Comparison of ENCODE assay signal across 20 cellular contexts in the genomic region with DNA sequence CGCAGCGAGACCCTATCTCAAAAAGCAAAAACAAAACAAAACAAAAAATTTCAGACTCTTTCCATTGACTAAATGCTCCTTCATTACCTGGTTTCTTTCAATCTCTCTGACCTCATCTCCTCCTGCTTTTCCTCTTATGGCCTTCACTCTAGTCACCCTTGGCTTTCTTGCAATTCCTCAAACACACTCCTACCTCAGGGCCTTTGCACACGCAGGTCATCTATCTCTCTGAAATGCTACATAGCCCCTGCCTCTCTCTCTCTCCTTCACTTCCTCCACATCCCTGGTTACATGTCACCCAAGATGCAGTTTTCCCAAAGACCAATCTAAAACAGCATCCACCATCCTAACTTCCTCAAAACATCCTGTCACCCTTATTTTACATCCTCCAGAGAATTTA.
DNase-seq lines count a peak whose midpoint lies in the region; ATAC-seq and TF ChIP-seq lines count a peak whose summit lies in the region.
"Had no signal": no experiment of that assay in that cellular context is flagged by ENCODE, and none has a peak within 500 bp of the region (broad histone marks: within the 10 kb centered on the region; RNA-seq: fewer than 3 reads in every experiment).

No MANE protein-coding gene starts in this region.

- H3K27ac Mint-ChIP-seq in CD4-positive, alpha-beta memory T cell, result peak overlapping the region; percentile 3 to 80 (median 48)
- peak overlapping the region; percentile 89 for H3K27ac Mint-ChIP-seq in T-helper 17 cell
- H3K27ac Mint-ChIP-seq in natural killer cell treated with Interleukin-12 subunit alpha and Interleukin-12 subunit beta and Interleukin-15 and Interleukin-18, amount 100 ng/mL, for 72 hours, result peak overlapping the region; percentile 17 to 77

- no peak for TF ChIP-seq CTCF in tibial nerve (IDR thresholded peaks at IDR 0.05)

- TF ChIP-seq POLR2A in tibial nerve (IDR thresholded peaks at IDR 0.05), result no peak

- H3K27me3 Mint-ChIP-seq in CD4-positive, alpha-beta memory T cell, result no peaks in the 10 kb centered on the region
- no peaks in the 10 kb centered on the region for H3K27me3 Mint-ChIP-seq in T-helper 17 cell
- H3K27me3 Mint-ChIP-seq in natural killer cell treated with Interleukin-12 subunit alpha and Interleukin-12 subunit beta and Interleukin-15 and Interleukin-18, amount 100 ng/mL, for 72 hours, result no peaks in the 10 kb centered on the region

- CTCF ChIA-PET in CD4-positive, alpha-beta memory T cell (lab: Charles Lee; ENCODE audit: partially characterized antibody), result interaction anchor here (0.7 kb wide), 1 partner anchor 21 kb away, joined by 3 read pairs; no protein-coding TSS in a partner anchor

- no peak overlapping the region for H3K4me3 Mint-ChIP-seq in CD4-positive, alpha-beta memory T cell
- H3K4me3 Mint-ChIP-seq in T-helper 17 cell, result peak overlapping the region; percentile 51
- H3K4me3 Mint-ChIP-seq in natural killer cell treated with Interleukin-12 subunit alpha and Interleukin-12 subunit beta and Interleukin-15 and Interleukin-18, amount 100 ng/mL, for 72 hours, result peak overlapping the region; percentile 7

- no peaks in the 10 kb centered on the region for H3K9me3 Mint-ChIP-seq in CD4-positive, alpha-beta memory T cell
- H3K9me3 Mint-ChIP-seq in natural killer cell treated with Interleukin-12 subunit alpha and Interleukin-12 subunit beta and Interleukin-15 and Interleukin-18, amount 100 ng/mL, for 72 hours, result no peaks in the 10 kb centered on the region

- DNase-seq in CD4-positive, alpha-beta memory T cell, result no peak
- DNase-seq in T-helper 17 cell (no peak), caudate nucleus (lab: John Stamatoyannopoulos, UW) (no peak), amniotic stem cell (lab: John Stamatoyannopoulos, UW) (no peak), DMS153 treated with DMSO at 0.1 percent for 48 hours (lab: John Stamatoyannopoulos, UW; ENCODE audit: unreplicated experiment) (no peak), NCI-H1694 treated with DMSO at 0.1 percent for 48 hours (lab: John Stamatoyannopoulos, UW) (no peak), tibial nerve (ENCODE audit: low spot score in 2 of 2) (no peak)
- no peak for DNase-seq in natural killer cell treated with Interleukin-12 subunit alpha and Interleukin-12 subunit beta and Interleukin-15 and Interleukin-18, amount 100 ng/mL, for 72 hours (ENCODE audit: low spot score)
- DNase-seq: Caco-2, colonic mucosa, DMS79 treated with DMSO at 0.1 percent for 48 hours, esophagus squamous epithelium, HCEC 1CT, hippocampal formation, Kasumi-1, PC-9, Right ventricle myocardium superior, upper lobe of right lung had no signal

- H3K36me3 ChIP-seq in CD4-positive, alpha-beta memory T cell (ENCODE audit: insufficient read depth, low read length), result peaks cover 65% of the 10 kb centered on the region
- H3K36me3 ChIP-seq in tibial nerve, result peaks cover 0 to 13% (median 0%) of the 10 kb centered on the region in 3 donors
- H3K36me3 ChIP-seq: colonic mucosa, prostate gland had no signal

- H3K4me3 ChIP-seq in CD4-positive, alpha-beta memory T cell (ENCODE audit: low read length in 2 of 2), result no peak overlapping the region
- no peak overlapping the region for H3K4me3 ChIP-seq in tibial nerve
- H3K4me3 ChIP-seq: colonic mucosa, esophagus squamous epithelium, PC-9, prostate gland, upper lobe of right lung had no signal

- intact Hi-C loops in CD4-positive, alpha-beta memory T cell (cut with micrococcal nuclease), result no loop called here

- H3K27me3 ChIP-seq in CD4-positive, alpha-beta memory T cell (ENCODE audit: insufficient read depth, low read length), result no peaks in the 10 kb centered on the region
- no peaks in the 10 kb centered on the region for H3K27me3 ChIP-seq in tibial nerve
- H3K27me3 ChIP-seq: colonic mucosa, esophagus squamous epithelium, upper lobe of right lung had no signal

- H3K4me1 ChIP-seq in CD4-positive, alpha-beta memory T cell (ENCODE audit: insufficient read depth, low read length), result peaks cover 23% of the 10 kb centered on the region
- H3K4me1 ChIP-seq in tibial nerve, result peaks cover 0 to 64% (median 25%) of the 10 kb centered on the region in 4 donors
- H3K4me1 ChIP-seq: colonic mucosa, prostate gland had no signal

- no peak for ATAC-seq in T-helper 17 cell
- no peak for ATAC-seq in natural killer cell treated with Interleukin-12 subunit alpha and Interleukin-12 subunit beta and Interleukin-15 and Interleukin-18, amount 100 ng/mL, for 72 hours
- ATAC-seq: activated CD4-positive, CD25-positive, alpha-beta regulatory T cell treated with anti-CD3 and anti-CD28 coated beads, Interleukin-2, amount 50 U/mL, for 24 hours had no signal

- POLR2A ChIA-PET in CD4-positive, alpha-beta memory T cell (lab: Charles Lee; ENCODE audit: partially characterized antibody), result interaction anchor here (1.0 to 1.2 kb wide), 2 partner anchors 20 to 96 kb away, joined by 3 read pairs; no protein-coding TSS in a partner anchor

- H3K4me1 Mint-ChIP-seq in CD4-positive, alpha-beta memory T cell, result peaks cover 31 to 68% (median 49%) of the 10 kb centered on the region in 4 donors
- H3K4me1 Mint-ChIP-seq in T-helper 17 cell, result peaks cover 39% of the 10 kb centered on the region
- peaks cover 55 to 59% of the 10 kb centered on the region in 2 donors for H3K4me1 Mint-ChIP-seq in natural killer cell treated with Interleukin-12 subunit alpha and Interleukin-12 subunit beta and Interleukin-15 and Interleukin-18, amount 100 ng/mL, for 72 hours (ENCODE audit: low read depth in 2 of 2)

- H3K27ac ChIP-seq in CD4-positive, alpha-beta memory T cell (ENCODE audit: low read depth, low read length), result no peak overlapping the region
- H3K27ac ChIP-seq in caudate nucleus (ENCODE audit: low read depth, low read length) (peak overlapping the region; percentile 99), tibial nerve (no peak overlapping the region)
- H3K27ac ChIP-seq: colonic mucosa, esophagus squamous epithelium, PC-9, prostate gland, upper lobe of right lung had no signal

- WGBS in tibial nerve, 2 donors, result 93 to 98% methylated on average over 3 of the region's 3 CpGs

- no peaks in the 10 kb centered on the region for H3K9me3 ChIP-seq in CD4-positive, alpha-beta memory T cell (ENCODE audit: control insufficient read depth in 1 of 2, low read length in 2 of 2)
- H3K9me3 ChIP-seq in T-helper 17 cell (ENCODE audit: control insufficient read depth, low read length, poor library complexity, severe bottlenecking) (no peaks in the 10 kb centered on the region), tibial nerve (no peaks in the 10 kb centered on the region)
- H3K9me3 ChIP-seq: Caco-2, colonic mucosa, esophagus squamous epithelium, prostate gland, upper lobe of right lung had no signal

- no peak for TF ChIP-seq EP300 in tibial nerve (IDR thresholded peaks at IDR 0.05)

- H3K36me3 Mint-ChIP-seq in CD4-positive, alpha-beta memory T cell, result peaks cover 60 to 80% of the 10 kb centered on the region in 2 donors
- H3K36me3 Mint-ChIP-seq in T-helper 17 cell (ENCODE audit: low read depth), result peaks cover 4% of the 10 kb centered on the region
- peaks cover 27% of the 10 kb centered on the region for H3K36me3 Mint-ChIP-seq in natural killer cell treated with Interleukin-12 subunit alpha and Interleukin-12 subunit beta and Interleukin-15 and Interleukin-18, amount 100 ng/mL, for 72 hours

Comparison
In these comparisons a context has a peak if more than half of its experiments do, and no peak if none do; other contexts are left out.
1. H3K4me3 Mint-ChIP-seq: peak in T-helper 17 cell (single experiment) and natural killer cell treated with Interleukin-12 subunit alpha and Interleukin-12 subunit beta and Interleukin-15 and Interleukin-18, amount 100 ng/mL, for 72 hours (single experiment); none in CD4-positive, alpha-beta memory T cell (0 of 8).
2. Peak in every context shown above with its lines, with median percentiles within 50 percentile points of each other: H3K27ac Mint-ChIP-seq.